10 cellular contexts compared by ENCODE assay signal in the genomic region with DNA sequence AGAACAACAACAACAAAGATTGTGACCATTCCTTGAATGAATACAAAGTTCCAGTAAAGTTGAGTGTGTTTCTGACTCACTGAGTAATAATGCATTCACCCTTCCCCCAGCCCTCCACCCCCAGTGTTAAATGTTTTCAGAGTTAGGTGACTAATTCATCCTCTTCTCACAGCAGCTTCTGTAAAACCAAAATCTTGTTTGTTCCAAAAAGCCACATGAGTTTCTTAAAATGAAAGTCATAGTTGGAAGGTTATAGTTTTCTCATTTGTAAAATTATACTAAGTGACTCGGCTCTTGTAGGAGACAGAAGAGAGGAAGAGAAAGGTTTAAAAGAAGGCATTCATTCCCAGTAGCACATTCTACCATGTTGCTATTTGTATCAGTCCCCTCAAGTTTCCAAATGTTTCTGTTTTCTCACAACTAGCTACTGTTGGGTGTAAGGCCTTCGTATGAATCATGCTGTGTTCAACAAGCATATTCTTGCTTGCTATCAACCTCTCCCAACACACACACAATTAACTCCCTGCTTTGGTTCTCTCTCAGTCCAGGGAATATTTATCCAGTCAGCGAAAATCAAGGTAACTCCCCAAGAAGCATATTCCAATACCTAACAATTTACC.
DNase-seq lines count a peak whose midpoint lies in the region; ATAC-seq, FAIRE-seq and TF ChIP-seq lines count a peak whose summit lies in the region.
"Had no signal": no experiment of that assay in that cellular context is flagged by ENCODE, and none has a peak within 500 bp of the region (broad histone marks: within the 10 kb centered on the region; RNA-seq: fewer than 3 reads in every experiment).

No MANE protein-coding gene starts in this region.

- CTCF ChIA-PET in WTC11 (lab: Charles Lee), result interaction anchor here (0.8 kb wide), 1 partner anchor 22 kb away, joined by 3 read pairs; no protein-coding TSS in a partner anchor

- H3K4me3 ChIP-seq in esophagus muscularis mucosa, result no peak overlapping the region
- H3K4me3 ChIP-seq: heart right ventricle had no signal

- no peak for TF ChIP-seq POLR2A in esophagus muscularis mucosa (IDR thresholded peaks at IDR 0.05; ENCODE audit: low read depth)

- no peaks in the 10 kb centered on the region for H3K36me3 Mint-ChIP-seq in WTC11

- H3K36me3 ChIP-seq in esophagus muscularis mucosa, result peaks cover 0 to 24% (median 15%) of the 10 kb centered on the region in 4 donors

- peak overlapping the region; percentile 67; the same call in 1 of the 2 replicates for H3K27ac Mint-ChIP-seq in WTC11

- POLR2A ChIA-PET in WTC11 (lab: Charles Lee), result no interaction called here

- no peaks in the 10 kb centered on the region for H3K27me3 ChIP-seq in esophagus muscularis mucosa
- H3K27me3 ChIP-seq: heart right ventricle had no signal

- no peak for FAIRE-seq in D721Med (lab: Jason Lieb, UNC)

- H3K27me3 Mint-ChIP-seq in WTC11 (ENCODE audit: low read depth), result no peaks in the 10 kb centered on the region

- no peak for TF ChIP-seq EP300 in esophagus muscularis mucosa (IDR thresholded peaks at IDR 0.05)

- peaks cover 8% of the 10 kb centered on the region; the same call in 1 of the 2 replicates for H3K9me3 Mint-ChIP-seq in WTC11

- TF ChIP-seq CTCF in WTC11 (IDR thresholded peaks at IDR 0.05) (no peak), esophagus muscularis mucosa (IDR thresholded peaks at IDR 0.05) (no peak), D721Med (IDR thresholded peaks at IDR 0.05; ENCODE audit: insufficient read depth, missing control alignments) (no peak)

- H3K4me1 ChIP-seq in esophagus muscularis mucosa, result peaks cover 0 to 19% (median 4%) of the 10 kb centered on the region in 4 donors

- peak overlapping the region in 3 of 4 donors; percentile 9 to 59 (median 28) for H3K27ac ChIP-seq in esophagus muscularis mucosa (replicated peaks in 1 of 4)

- peaks cover 0 to under 1% (median 0%) of the 10 kb centered on the region in 4 donors for H3K9me3 ChIP-seq in esophagus muscularis mucosa

- ATAC-seq in HG03064 (IDR thresholded peaks at IDR 0.05; ENCODE audit: low read depth, unreplicated experiment), result peak; percentile 46
- no peak for ATAC-seq in WTC11
- no peak for ATAC-seq in left colon

- no peak overlapping the region for H3K4me3 Mint-ChIP-seq in WTC11

- intact Hi-C loops in esophagus muscularis mucosa (cut with DNase I) (no loop called here), left colon (cut with DNase I, micrococcal nuclease) (no loop called here)

- H3K4me1 Mint-ChIP-seq in WTC11, result peaks cover 20% of the 10 kb centered on the region

- 61% methylated on average over 3 of the region's 3 CpGs for WGBS in esophagus muscularis mucosa

- DNase-seq in activated effector memory CD4-positive, alpha-beta T cell treated with anti-CD3 and anti-CD28 coated beads, Interleukin-2, amount 50 U/mL, for 16 hours, result peak; percentile 83
- no peak for DNase-seq in activated effector memory CD4-positive, alpha-beta T cell treated with Interleukin-2 at 50 U/mL for 16 hours
- DNase-seq in WTC11 (ENCODE audit: low spot score), result no peak
- DNase-seq in esophagus muscularis mucosa (ENCODE audit: extremely low spot score), result no peak
- peak; percentile 52 to 65 for DNase-seq in stimulated activated CD4-positive, alpha-beta T cell treated with anti-CD3 and anti-CD28 coated beads, Interleukin-15, amount 100 ng/mL, for 48 hours (ENCODE audit: low read depth in 2 of 2)
- DNase-seq in D721Med (ENCODE audit: insufficient read length, low spot score), result no peak
- no peak for DNase-seq in left colon
- DNase-seq: DND-41, heart right ventricle had no signal

TF ChIP-seq in WTC11, 78 proteins besides CTCF, POLR2A, EP300 and RAD21:
- TF ChIP-seq, protein P1, sequence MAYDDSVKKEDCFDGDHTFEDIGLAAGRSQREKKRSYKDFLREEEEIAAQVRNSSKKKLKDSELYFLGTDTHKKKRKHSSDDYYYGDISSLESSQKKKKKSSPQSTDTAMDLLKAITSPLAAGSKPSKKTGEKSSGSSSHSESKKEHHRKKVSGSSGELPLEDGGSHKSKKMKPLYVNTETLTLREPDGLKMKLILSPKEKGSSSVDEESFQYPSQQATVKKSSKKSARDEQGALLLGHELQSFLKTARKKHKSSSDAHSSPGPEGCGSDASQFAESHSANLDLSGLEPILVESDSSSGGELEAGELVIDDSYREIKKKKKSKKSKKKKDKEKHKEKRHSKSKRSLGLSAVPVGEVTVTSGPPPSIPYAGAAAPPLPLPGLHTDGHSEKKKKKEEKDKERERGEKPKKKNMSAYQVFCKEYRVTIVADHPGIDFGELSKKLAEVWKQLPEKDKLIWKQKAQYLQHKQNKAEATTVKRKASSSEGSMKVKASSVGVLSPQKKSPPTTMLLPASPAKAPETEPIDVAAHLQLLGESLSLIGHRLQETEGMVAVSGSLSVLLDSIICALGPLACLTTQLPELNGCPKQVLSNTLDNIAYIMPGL (CRISPR knock-in tag; IDR thresholded peaks at IDR 0.05), result no peak
- no peak for TF ChIP-seq SP1 (CRISPR knock-in tag; conservative IDR thresholded peaks at IDR 0.05)
- no peak for TF ChIP-seq PRDM15 (CRISPR knock-in tag; IDR thresholded peaks at IDR 0.05)
- TF ChIP-seq, protein P2, sequence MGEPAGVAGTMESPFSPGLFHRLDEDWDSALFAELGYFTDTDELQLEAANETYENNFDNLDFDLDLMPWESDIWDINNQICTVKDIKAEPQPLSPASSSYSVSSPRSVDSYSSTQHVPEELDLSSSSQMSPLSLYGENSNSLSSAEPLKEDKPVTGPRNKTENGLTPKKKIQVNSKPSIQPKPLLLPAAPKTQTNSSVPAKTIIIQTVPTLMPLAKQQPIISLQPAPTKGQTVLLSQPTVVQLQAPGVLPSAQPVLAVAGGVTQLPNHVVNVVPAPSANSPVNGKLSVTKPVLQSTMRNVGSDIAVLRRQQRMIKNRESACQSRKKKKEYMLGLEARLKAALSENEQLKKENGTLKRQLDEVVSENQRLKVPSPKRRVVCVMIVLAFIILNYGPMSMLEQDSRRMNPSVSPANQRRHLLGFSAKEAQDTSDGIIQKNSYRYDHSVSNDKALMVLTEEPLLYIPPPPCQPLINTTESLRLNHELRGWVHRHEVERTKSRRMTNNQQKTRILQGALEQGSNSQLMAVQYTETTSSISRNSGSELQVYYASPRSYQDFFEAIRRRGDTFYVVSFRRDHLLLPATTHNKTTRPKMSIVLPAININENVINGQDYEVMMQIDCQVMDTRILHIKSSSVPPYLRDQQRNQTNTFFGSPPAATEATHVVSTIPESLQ (CRISPR knock-in tag; IDR thresholded peaks at IDR 0.05), result no peak
- TF ChIP-seq MXD4 (CRISPR knock-in tag; IDR thresholded peaks at IDR 0.05; ENCODE audit: borderline replicate concordance), result no peak
- TF ChIP-seq PREB (CRISPR knock-in tag; IDR thresholded peaks at IDR 0.05; ENCODE audit: borderline replicate concordance), result no peak
- TF ChIP-seq SOX15 (CRISPR knock-in tag; IDR thresholded peaks at IDR 0.05), result no peak
- TF ChIP-seq TEAD4 (CRISPR knock-in tag; IDR thresholded peaks at IDR 0.05), result no peak
- TF ChIP-seq NR1H2 (CRISPR knock-in tag; IDR thresholded peaks at IDR 0.05), result no peak
- TF ChIP-seq NFYB (CRISPR knock-in tag; conservative IDR thresholded peaks at IDR 0.05; ENCODE audit: low read depth), result no peak
- TF ChIP-seq ZNF121 (CRISPR knock-in tag; IDR thresholded peaks at IDR 0.05), result no peak
- TF ChIP-seq SMAD3 (CRISPR knock-in tag; IDR thresholded peaks at IDR 0.05; ENCODE audit: borderline replicate concordance), result no peak

Comparison
In these comparisons a context has a peak if more than half of its experiments do, and no peak if none do; other contexts are left out.
1. DNase-seq: peak in activated effector memory CD4-positive, alpha-beta T cell treated with anti-CD3 and anti-CD28 coated beads, Interleukin-2, amount 50 U/mL, for 16 hours (single experiment) and stimulated activated CD4-positive, alpha-beta T cell treated with anti-CD3 and anti-CD28 coated beads, Interleukin-15, amount 100 ng/mL, for 48 hours (2 of 2); none in activated effector memory CD4-positive, alpha-beta T cell treated with Interleukin-2 at 50 U/mL for 16 hours (single experiment), WTC11 (single experiment), esophagus muscularis mucosa (single experiment), D721Med (single experiment) and left colon (0 of 2).